Comparison of ENCODE assay signal across 8 cellular contexts in genomic region chr7:20329389-20330175, GRCh38. TPM values are rescaled to one million over a fixed set of nuclear protein-coding genes. Genes with fewer than 3 reads are reported as not detected.
A peak's percentile ranks its signal among the peaks of the same experiment; 100 is the strongest.
DNase-seq lines count a peak whose midpoint lies in the region; ATAC-seq and TF ChIP-seq lines count a peak whose summit lies in the region.

No MANE protein-coding gene starts in this region.

- 6% methylated on average over 27 of the region's 27 CpGs for WGBS in liver

- intact Hi-C loops in activated CD4-positive, alpha-beta T cell treated with anti-CD3 and anti-CD28 coated beads, Interleukin-2, amount 10 ng/mL, durations not matched to agents 24 days and 14 days (cut with micrococcal nuclease): loop anchor here (5.0 kb wide), 2 partner anchors 47 to 268 kb away; no protein-coding TSS in a partner anchor

- peak overlapping the region; percentile 80 for H3K27ac Mint-ChIP-seq in activated CD4-positive, alpha-beta T cell treated with anti-CD3 and anti-CD28 coated beads, Interleukin-2, amount 10 ng/mL, durations not matched to agents 24 days and 14 days
- H3K27ac Mint-ChIP-seq in GM23338: peak overlapping the region; percentile 98; the same call in 1 of the 2 replicates

- H3K9ac ChIP-seq in SK-N-MC (ENCODE audit: insufficient read length) (peak overlapping the region; percentile 87), liver (ENCODE audit: low read depth in 1 of 2, low read length in 2 of 2) (peak overlapping the region in 1 of 2 donors; percentile 37)

- H3K4me1 ChIP-seq in GM23338 (ENCODE audit: insufficient read depth) (peaks cover 9% of the 10 kb centered on the region; the same call in 1 of the 2 replicates), liver (ENCODE audit: control insufficient read depth in 4 of 4, insufficient read depth in 4 of 4, low read length in 3 of 4) (peaks cover 14 to 27% (median 21%) of the 10 kb centered on the region in 4 donors)

- H3K36me3 Mint-ChIP-seq in activated CD4-positive, alpha-beta T cell treated with anti-CD3 and anti-CD28 coated beads, Interleukin-2, amount 10 ng/mL, durations not matched to agents 24 days and 14 days (ENCODE audit: low read depth): no peaks in the 10 kb centered on the region
- H3K36me3 Mint-ChIP-seq in GM23338 (ENCODE audit: low read depth): no peaks in the 10 kb centered on the region

- TF ChIP-seq RAD21 in Ishikawa (IDR thresholded peaks at IDR 0.05; ENCODE audit: low read depth): no peak; the same call in none of the 2 replicates
- peak; percentile 10 to 23 for TF ChIP-seq RAD21 in liver (IDR thresholded peaks at IDR 0.05)

- no peaks in the 10 kb centered on the region for H4K20me1 ChIP-seq in GM23338 (replicated peaks; ENCODE audit: insufficient read depth)

- TF ChIP-seq EP300 in Ishikawa (IDR thresholded peaks at IDR 0.05; ENCODE audit: borderline replicate concordance): peak; percentile 90

- peak overlapping the region; percentile 99 for H2AFZ ChIP-seq in GM23338

- no peaks in the 10 kb centered on the region for H3K9me2 ChIP-seq in GM23338 (ENCODE audit: insufficient read depth)

- peak; percentile 50 for ATAC-seq in GM23338

- peaks cover 4% of the 10 kb centered on the region for H3F3A ChIP-seq in GM23338 (replicated peaks; ENCODE audit: low read depth)

- H3K9me3 ChIP-seq in SK-N-MC (ENCODE audit: low read depth, low read length) (no peaks in the 10 kb centered on the region), liver (ENCODE audit: control insufficient read depth in 4 of 4, low read length in 3 of 4) (no peaks in the 10 kb centered on the region)

- H3K27ac ChIP-seq in GM23338 (ENCODE audit: low read depth): no peak overlapping the region
- no peak overlapping the region for H3K27ac ChIP-seq in SK-N-MC
- peak overlapping the region; percentile 38 to 45 for H3K27ac ChIP-seq in liver (ENCODE audit: low read depth in 1 of 2, low read length in 2 of 2)

- peak overlapping the region; percentile 92 for H3K4me2 ChIP-seq in GM23338

- H3K79me2 ChIP-seq in GM23338 (replicated peaks; ENCODE audit: insufficient read depth): no peaks in the 10 kb centered on the region

- peaks cover 35% of the 10 kb centered on the region for H3K27me3 ChIP-seq in GM23338 (ENCODE audit: insufficient read depth)
- peaks cover 0 to 13% (median 2%) of the 10 kb centered on the region in 4 donors for H3K27me3 ChIP-seq in liver (ENCODE audit: control insufficient read depth in 4 of 4, insufficient read depth in 4 of 4, low read length in 3 of 4)

- H3K9me3 Mint-ChIP-seq in activated CD4-positive, alpha-beta T cell treated with anti-CD3 and anti-CD28 coated beads, Interleukin-2, amount 10 ng/mL, durations not matched to agents 24 days and 14 days: no peaks in the 10 kb centered on the region
- no peaks in the 10 kb centered on the region for H3K9me3 Mint-ChIP-seq in GM23338

- peaks cover 70% of the 10 kb centered on the region for H3K27me3 Mint-ChIP-seq in activated CD4-positive, alpha-beta T cell treated with anti-CD3 and anti-CD28 coated beads, Interleukin-2, amount 10 ng/mL, durations not matched to agents 24 days and 14 days
- H3K27me3 Mint-ChIP-seq in GM23338 (ENCODE audit: insufficient read depth, low read depth, poor library complexity): peaks cover 18% of the 10 kb centered on the region

- H3K4me3 ChIP-seq in GM23338 (peak overlapping the region; percentile 87), SK-N-MC (peak overlapping the region; percentile 87), liver (ENCODE audit: low read depth in 1 of 3, low read length in 3 of 3) (peak overlapping the region; percentile 51 to 70 (median 64))

- H3K36me3 ChIP-seq in GM23338 (ENCODE audit: insufficient read depth): no peaks in the 10 kb centered on the region
- H3K36me3 ChIP-seq in SK-N-MC (ENCODE audit: insufficient read depth, low read length): no peaks in the 10 kb centered on the region
- H3K36me3 ChIP-seq in liver (ENCODE audit: control insufficient read depth in 4 of 4, insufficient read depth in 3 of 4, low read depth in 1 of 4, low read length in 3 of 4): no peaks in the 10 kb centered on the region

- TF ChIP-seq CTCF in GM23338 (conservative IDR thresholded peaks at IDR 0.05; ENCODE audit: low read depth in 2 of 2) (peak; percentile 29 to 42), liver (IDR thresholded peaks at IDR 0.05; ENCODE audit: low read depth, low read length, missing input control) (no peak)

- peaks cover 18% of the 10 kb centered on the region for H3K4me1 Mint-ChIP-seq in activated CD4-positive, alpha-beta T cell treated with anti-CD3 and anti-CD28 coated beads, Interleukin-2, amount 10 ng/mL, durations not matched to agents 24 days and 14 days
- peaks cover 6% of the 10 kb centered on the region for H3K4me1 Mint-ChIP-seq in GM23338

- peak; percentile 58 for DNase-seq in activated CD4-positive, alpha-beta T cell treated with anti-CD3 and anti-CD28 coated beads, Interleukin-2, amount 10 ng/mL, durations not matched to agents 24 days and 14 days
- no peak for DNase-seq in activated CD4-positive, alpha-beta T cell treated with anti-CD3 and anti-CD28 coated beads for 4 hours
- peak; percentile 90 for DNase-seq in GM23338 (ENCODE audit: low spot score)
- no peak for DNase-seq in SK-N-MC (ENCODE audit: low read depth, low spot score)
- peak; percentile 78 for DNase-seq in ecto neural progenitor cell (ENCODE audit: low spot score)
- peak; percentile 50 for DNase-seq in stromal cell of bone marrow (ENCODE audit: low read depth)

- peak overlapping the region; percentile 87 for H3K4me3 Mint-ChIP-seq in activated CD4-positive, alpha-beta T cell treated with anti-CD3 and anti-CD28 coated beads, Interleukin-2, amount 10 ng/mL, durations not matched to agents 24 days and 14 days
- H3K4me3 Mint-ChIP-seq in GM23338: peak overlapping the region; percentile 95

TF ChIP-seq in GM23338, 12 proteins besides CTCF, POLR2A, EP300 and RAD21 (continues in another document):
- TF ChIP-seq CREB1 (CRISPR knock-in tag; IDR thresholded peaks at IDR 0.05; ENCODE audit: low read depth): no peak

TF ChIP-seq in Ishikawa, 13 proteins besides CTCF, POLR2A, EP300 and RAD21 (continues in another document):
- TF ChIP-seq CREB1 (IDR thresholded peaks at IDR 0.05; ENCODE audit: low read depth) (no peak), EGR1 (IDR thresholded peaks at IDR 0.05) (no peak), USF1 (IDR thresholded peaks at IDR 0.05) (no peak), CEBPB (IDR thresholded peaks at IDR 0.05) (0 out of 2 replicates have a peak, but pooled peaks have one; percentile 37), YY1 (IDR thresholded peaks at IDR 0.05; ENCODE audit: low read depth) (no peak), MAX (IDR thresholded peaks at IDR 0.05) (peak; percentile 76), TCF12 (IDR thresholded peaks at IDR 0.05; ENCODE audit: low read depth) (peak; percentile 93)

TF ChIP-seq in liver, 16 proteins besides CTCF, POLR2A, EP300 and RAD21:
- TF ChIP-seq HNF4G (IDR thresholded peaks at IDR 0.05) (no peak), ZBTB33 (IDR thresholded peaks at IDR 0.05) (no peak), YY1 (IDR thresholded peaks at IDR 0.05) (no peak), NR2F2 (IDR thresholded peaks at IDR 0.05) (peak; percentile 49), SP1 (IDR thresholded peaks at IDR 0.05) (no peak), HNF4A (conservative IDR thresholded peaks at IDR 0.05) (peak in 1 of 2 donors; percentile 14), EGR1 (IDR thresholded peaks at IDR 0.05; ENCODE audit: low read depth in 2 of 2) (no peak)

RNA-seq across cellular contexts. Expression of gene ITGB8, which starts 1.1 kb away (rescaled TPM):
- not detected in 2 replicates for total RNA-seq in activated CD4-positive, alpha-beta T cell treated with anti-CD3 and anti-CD28 coated beads, Interleukin-2, amount 10 ng/mL, durations not matched to agents 24 days and 14 days
- 3.0 and 3.5 TPM in 2 replicates for total RNA-seq in GM23338 (2014; rRNA removed; shearing (Covaris generic))
- polyA plus RNA-seq in GM23338 (2016; fragmentation: Nextera tagmentation; extraction: Ambion mirVana): 0.71 and 0.77 TPM in 2 replicates
- total RNA-seq in liver: 1 to 10 TPM in 1 of 2 donors, under 1 TPM in 1; 0.51 to 2.8 TPM
- under 1 TPM; 0.16 to 0.51 TPM for polyA plus RNA-seq in liver

Comparison
In these comparisons a context has a peak if more than half of its experiments do, and no peak if none do; other contexts are left out.
1. DNase-seq: peak in activated CD4-positive, alpha-beta T cell treated with anti-CD3 and anti-CD28 coated beads, Interleukin-2, amount 10 ng/mL, durations not matched to agents 24 days and 14 days (single experiment), GM23338 (single experiment), ecto neural progenitor cell (single experiment) and stromal cell of bone marrow (single experiment); none in activated CD4-positive, alpha-beta T cell treated with anti-CD3 and anti-CD28 coated beads for 4 hours (0 of 2) and SK-N-MC (single experiment).
2. H3K27ac ChIP-seq: peak in liver (2 of 2); none in GM23338 (single experiment) and SK-N-MC (single experiment).
3. Peak in every context shown above with its lines, with median percentiles within 50 percentile points of each other: H3K4me3 ChIP-seq.